1 cellular context compared by ENCODE assay signal in the genomic region with DNA sequence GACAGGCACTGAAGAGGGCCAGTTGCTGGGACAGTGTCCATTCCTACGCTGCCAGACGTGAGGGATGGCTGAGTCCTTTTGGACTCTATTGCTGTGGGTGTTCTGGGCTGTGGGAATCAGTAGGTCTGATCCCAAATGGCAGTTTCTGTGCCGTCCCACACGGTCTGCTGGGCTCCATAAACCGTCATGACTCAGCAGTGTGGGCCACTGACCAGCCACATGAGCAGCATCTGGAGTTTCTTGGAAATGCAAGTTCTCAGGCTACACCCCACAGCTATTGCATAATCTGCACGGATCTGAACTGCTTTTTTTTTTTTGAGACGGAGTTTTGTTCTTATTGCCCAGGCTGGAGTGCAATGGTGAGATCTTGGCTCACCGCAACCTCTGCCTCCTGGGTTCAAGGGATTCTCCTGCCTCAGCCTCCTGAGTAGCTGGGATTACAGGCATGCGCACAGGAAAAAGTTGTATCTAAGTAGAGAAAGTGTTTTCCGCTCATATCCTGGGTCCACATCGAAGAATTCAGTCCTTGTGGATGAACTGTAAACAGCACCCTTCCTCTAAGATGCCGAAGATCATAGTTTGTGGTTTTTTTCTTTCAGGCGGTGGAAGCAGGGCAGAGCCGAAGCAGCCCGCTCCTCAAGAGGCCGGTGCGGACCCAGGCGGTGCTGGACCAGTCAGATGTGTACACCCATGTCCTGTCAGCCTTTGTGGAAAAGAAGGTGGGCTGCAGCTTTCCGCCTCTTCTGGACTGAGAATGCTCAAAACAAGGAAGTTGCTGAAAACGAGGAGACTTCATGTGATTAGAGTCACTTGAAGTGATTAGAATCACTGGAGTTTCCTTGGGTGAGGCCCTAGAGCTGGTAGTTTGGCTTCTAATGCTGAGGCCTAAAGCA.
TF ChIP-seq lines count a peak whose summit lies in the region.

No MANE protein-coding gene starts in this region.

TF ChIP-seq in K562, 482 proteins besides CTCF, POLR2A, EP300 and RAD21 (continued from another document and continues in another):
- TF ChIP-seq WHSC1 (IDR thresholded peaks at IDR 0.05; ENCODE audit: low read length), result no peak
- TF ChIP-seq CHD1 (IDR thresholded peaks at IDR 0.05; ENCODE audit: low read length), result peak; percentile 4
- 0 out of 2 replicates have a peak, but pooled peaks have one; percentile 63 for TF ChIP-seq MIER1 (IDR thresholded peaks at IDR 0.05; ENCODE audit: low read depth)
- TF ChIP-seq ZNF778 (CRISPR knock-in tag; IDR thresholded peaks at IDR 0.05), result no peak
- TF ChIP-seq, protein P1, sequence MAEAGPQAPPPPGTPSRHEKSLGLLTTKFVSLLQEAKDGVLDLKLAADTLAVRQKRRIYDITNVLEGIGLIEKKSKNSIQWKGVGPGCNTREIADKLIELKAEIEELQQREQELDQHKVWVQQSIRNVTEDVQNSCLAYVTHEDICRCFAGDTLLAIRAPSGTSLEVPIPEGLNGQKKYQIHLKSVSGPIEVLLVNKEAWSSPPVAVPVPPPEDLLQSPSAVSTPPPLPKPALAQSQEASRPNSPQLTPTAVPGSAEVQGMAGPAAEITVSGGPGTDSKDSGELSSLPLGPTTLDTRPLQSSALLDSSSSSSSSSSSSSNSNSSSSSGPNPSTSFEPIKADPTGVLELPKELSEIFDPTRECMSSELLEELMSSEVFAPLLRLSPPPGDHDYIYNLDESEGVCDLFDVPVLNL (CRISPR knock-in tag; IDR thresholded peaks at IDR 0.05; ENCODE audit: low read depth), result no peak
- TF ChIP-seq CBX8 (IDR thresholded peaks at IDR 0.05; ENCODE audit: borderline replicate concordance, extremely low read depth, low read depth, low read length, poor library complexity, severe bottlenecking), result no peak
- peak; percentile 97 for TF ChIP-seq MAFG (tag; conservative IDR thresholded peaks at IDR 0.05)
- TF ChIP-seq POU5F1 (IDR thresholded peaks at IDR 0.05; ENCODE audit: borderline replicate concordance, low read depth, low read length, partially characterized antibody), result no peak
- TF ChIP-seq, protein P2, sequence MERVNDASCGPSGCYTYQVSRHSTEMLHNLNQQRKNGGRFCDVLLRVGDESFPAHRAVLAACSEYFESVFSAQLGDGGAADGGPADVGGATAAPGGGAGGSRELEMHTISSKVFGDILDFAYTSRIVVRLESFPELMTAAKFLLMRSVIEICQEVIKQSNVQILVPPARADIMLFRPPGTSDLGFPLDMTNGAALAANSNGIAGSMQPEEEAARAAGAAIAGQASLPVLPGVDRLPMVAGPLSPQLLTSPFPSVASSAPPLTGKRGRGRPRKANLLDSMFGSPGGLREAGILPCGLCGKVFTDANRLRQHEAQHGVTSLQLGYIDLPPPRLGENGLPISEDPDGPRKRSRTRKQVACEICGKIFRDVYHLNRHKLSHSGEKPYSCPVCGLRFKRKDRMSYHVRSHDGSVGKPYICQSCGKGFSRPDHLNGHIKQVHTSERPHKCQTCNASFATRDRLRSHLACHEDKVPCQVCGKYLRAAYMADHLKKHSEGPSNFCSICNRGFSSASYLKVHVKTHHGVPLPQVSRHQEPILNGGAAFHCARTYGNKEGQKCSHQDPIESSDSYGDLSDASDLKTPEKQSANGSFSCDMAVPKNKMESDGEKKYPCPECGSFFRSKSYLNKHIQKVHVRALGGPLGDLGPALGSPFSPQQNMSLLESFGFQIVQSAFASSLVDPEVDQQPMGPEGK (CRISPR knock-in tag; IDR thresholded peaks at IDR 0.05; ENCODE audit: borderline replicate concordance), result no peak
- TF ChIP-seq, protein P3, sequence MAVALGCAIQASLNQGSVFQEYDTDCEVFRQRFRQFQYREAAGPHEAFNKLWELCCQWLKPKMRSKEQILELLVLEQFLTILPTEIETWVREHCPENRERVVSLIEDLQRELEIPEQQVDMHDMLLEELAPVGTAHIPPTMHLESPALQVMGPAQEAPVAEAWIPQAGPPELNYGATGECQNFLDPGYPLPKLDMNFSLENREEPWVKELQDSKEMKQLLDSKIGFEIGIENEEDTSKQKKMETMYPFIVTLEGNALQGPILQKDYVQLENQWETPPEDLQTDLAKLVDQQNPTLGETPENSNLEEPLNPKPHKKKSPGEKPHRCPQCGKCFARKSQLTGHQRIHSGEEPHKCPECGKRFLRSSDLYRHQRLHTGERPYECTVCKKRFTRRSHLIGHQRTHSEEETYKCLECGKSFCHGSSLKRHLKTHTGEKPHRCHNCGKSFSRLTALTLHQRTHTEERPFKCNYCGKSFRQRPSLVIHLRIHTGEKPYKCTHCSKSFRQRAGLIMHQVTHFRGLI (CRISPR knock-in tag; IDR thresholded peaks at IDR 0.05), result no peak
- TF ChIP-seq GTF2A2 (tag; IDR thresholded peaks at IDR 0.05), result no peak
- no peak for TF ChIP-seq SRSF7 (optimal IDR thresholded peaks at IDR 0.05; ENCODE audit: low read depth, low read length)
- TF ChIP-seq, protein P4, sequence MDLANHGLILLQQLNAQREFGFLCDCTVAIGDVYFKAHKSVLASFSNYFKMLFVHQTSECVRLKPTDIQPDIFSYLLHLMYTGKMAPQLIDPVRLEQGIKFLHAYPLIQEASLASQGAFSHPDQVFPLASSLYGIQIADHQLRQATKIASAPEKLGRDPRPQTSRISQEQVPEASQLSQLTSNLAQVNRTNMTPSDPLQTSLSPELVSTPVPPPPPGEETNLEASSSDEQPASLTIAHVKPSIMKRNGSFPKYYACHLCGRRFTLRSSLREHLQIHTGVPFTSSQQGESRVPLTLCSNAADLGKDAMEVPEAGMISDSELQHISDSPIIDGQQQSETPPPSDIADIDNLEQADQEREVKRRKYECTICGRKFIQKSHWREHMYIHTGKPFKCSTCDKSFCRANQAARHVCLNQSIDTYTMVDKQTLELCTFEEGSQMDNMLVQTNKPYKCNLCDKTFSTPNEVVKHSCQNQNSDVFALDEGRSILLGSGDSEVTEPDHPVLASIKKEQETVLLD (IDR thresholded peaks at IDR 0.05), result 0 out of 2 replicates have a peak, but pooled peaks have one; percentile 59
- peak; percentile 91 for TF ChIP-seq BACH1 (tag; IDR thresholded peaks at IDR 0.05)
- TF ChIP-seq, protein P5, sequence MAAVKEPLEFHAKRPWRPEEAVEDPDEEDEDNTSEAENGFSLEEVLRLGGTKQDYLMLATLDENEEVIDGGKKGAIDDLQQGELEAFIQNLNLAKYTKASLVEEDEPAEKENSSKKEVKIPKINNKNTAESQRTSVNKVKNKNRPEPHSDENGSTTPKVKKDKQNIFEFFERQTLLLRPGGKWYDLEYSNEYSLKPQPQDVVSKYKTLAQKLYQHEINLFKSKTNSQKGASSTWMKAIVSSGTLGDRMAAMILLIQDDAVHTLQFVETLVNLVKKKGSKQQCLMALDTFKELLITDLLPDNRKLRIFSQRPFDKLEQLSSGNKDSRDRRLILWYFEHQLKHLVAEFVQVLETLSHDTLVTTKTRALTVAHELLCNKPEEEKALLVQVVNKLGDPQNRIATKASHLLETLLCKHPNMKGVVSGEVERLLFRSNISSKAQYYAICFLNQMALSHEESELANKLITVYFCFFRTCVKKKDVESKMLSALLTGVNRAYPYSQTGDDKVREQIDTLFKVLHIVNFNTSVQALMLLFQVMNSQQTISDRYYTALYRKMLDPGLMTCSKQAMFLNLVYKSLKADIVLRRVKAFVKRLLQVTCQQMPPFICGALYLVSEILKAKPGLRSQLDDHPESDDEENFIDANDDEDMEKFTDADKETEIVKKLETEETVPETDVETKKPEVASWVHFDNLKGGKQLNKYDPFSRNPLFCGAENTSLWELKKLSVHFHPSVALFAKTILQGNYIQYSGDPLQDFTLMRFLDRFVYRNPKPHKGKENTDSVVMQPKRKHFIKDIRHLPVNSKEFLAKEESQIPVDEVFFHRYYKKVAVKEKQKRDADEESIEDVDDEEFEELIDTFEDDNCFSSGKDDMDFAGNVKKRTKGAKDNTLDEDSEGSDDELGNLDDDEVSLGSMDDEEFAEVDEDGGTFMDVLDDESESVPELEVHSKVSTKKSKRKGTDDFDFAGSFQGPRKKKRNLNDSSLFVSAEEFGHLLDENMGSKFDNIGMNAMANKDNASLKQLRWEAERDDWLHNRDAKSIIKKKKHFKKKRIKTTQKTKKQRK (IDR thresholded peaks at IDR 0.05; ENCODE audit: borderline replicate concordance, low read depth, low read length), result no peak
- peak in 1 of 3 experiments; percentile 42 for TF ChIP-seq YY1 (IDR thresholded peaks at IDR 0.05; ENCODE audit: borderline replicate concordance in 1 of 3, control insufficient read depth in 1 of 3, extremely low read depth in 1 of 3, insufficient read depth in 3 of 3, insufficient read length in 1 of 3, insufficient replicate concordance in 2 of 3, low read depth in 1 of 3, low read length in 2 of 3)
- TF ChIP-seq SOX6 (IDR thresholded peaks at IDR 0.05), result peak; percentile 81
- peak; percentile 100 for TF ChIP-seq CEBPB (tag; IDR thresholded peaks at IDR 0.05)
- TF ChIP-seq, protein P6, sequence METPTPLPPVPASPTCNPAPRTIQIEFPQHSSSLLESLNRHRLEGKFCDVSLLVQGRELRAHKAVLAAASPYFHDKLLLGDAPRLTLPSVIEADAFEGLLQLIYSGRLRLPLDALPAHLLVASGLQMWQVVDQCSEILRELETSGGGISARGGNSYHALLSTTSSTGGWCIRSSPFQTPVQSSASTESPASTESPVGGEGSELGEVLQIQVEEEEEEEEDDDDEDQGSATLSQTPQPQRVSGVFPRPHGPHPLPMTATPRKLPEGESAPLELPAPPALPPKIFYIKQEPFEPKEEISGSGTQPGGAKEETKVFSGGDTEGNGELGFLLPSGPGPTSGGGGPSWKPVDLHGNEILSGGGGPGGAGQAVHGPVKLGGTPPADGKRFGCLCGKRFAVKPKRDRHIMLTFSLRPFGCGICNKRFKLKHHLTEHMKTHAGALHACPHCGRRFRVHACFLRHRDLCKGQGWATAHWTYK (CRISPR knock-in tag; IDR thresholded peaks at IDR 0.05), result peak; percentile 96
- no peak for TF ChIP-seq ZNF175 (CRISPR knock-in tag; IDR thresholded peaks at IDR 0.05; ENCODE audit: low read depth)
- peak; percentile 86 for TF ChIP-seq NFE2L1 (tag; IDR thresholded peaks at IDR 0.05; ENCODE audit: borderline replicate concordance, low read depth)
- TF ChIP-seq BMI1 (IDR thresholded peaks at IDR 0.05; ENCODE audit: low read length), result no peak
- TF ChIP-seq IRF2 (CRISPR knock-in tag; IDR thresholded peaks at IDR 0.05), result no peak
- TF ChIP-seq NFIX (CRISPR knock-in tag; IDR thresholded peaks at IDR 0.05; ENCODE audit: low read depth), result no peak
- no peak for TF ChIP-seq DNMT1 (IDR thresholded peaks at IDR 0.05)
- no peak for TF ChIP-seq ZNF263 (CRISPR knock-in tag; IDR thresholded peaks at IDR 0.05; ENCODE audit: borderline replicate concordance)
- no peak for TF ChIP-seq BDP1 (IDR thresholded peaks at IDR 0.05; ENCODE audit: insufficient read depth, insufficient read length)
- TF ChIP-seq, protein P7, sequence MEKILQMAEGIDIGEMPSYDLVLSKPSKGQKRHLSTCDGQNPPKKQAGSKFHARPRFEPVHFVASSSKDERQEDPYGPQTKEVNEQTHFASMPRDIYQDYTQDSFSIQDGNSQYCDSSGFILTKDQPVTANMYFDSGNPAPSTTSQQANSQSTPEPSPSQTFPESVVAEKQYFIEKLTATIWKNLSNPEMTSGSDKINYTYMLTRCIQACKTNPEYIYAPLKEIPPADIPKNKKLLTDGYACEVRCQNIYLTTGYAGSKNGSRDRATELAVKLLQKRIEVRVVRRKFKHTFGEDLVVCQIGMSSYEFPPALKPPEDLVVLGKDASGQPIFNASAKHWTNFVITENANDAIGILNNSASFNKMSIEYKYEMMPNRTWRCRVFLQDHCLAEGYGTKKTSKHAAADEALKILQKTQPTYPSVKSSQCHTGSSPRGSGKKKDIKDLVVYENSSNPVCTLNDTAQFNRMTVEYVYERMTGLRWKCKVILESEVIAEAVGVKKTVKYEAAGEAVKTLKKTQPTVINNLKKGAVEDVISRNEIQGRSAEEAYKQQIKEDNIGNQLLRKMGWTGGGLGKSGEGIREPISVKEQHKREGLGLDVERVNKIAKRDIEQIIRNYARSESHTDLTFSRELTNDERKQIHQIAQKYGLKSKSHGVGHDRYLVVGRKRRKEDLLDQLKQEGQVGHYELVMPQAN (IDR thresholded peaks at IDR 0.05; ENCODE audit: borderline replicate concordance), result peak; percentile 15; the same call in 1 of the 2 replicates
- TF ChIP-seq, protein P8, sequence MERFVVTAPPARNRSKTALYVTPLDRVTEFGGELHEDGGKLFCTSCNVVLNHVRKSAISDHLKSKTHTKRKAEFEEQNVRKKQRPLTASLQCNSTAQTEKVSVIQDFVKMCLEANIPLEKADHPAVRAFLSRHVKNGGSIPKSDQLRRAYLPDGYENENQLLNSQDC (CRISPR knock-in tag; IDR thresholded peaks at IDR 0.05), result no peak
- TF ChIP-seq KDM5B (IDR thresholded peaks at IDR 0.05; ENCODE audit: insufficient replicate concordance, low read depth, low read length), result no peak
- no peak for TF ChIP-seq TAF1 (IDR thresholded peaks at IDR 0.05; ENCODE audit: control insufficient read depth, extremely low read depth, insufficient read depth, low read length, severe bottlenecking)
- TF ChIP-seq, protein P9, sequence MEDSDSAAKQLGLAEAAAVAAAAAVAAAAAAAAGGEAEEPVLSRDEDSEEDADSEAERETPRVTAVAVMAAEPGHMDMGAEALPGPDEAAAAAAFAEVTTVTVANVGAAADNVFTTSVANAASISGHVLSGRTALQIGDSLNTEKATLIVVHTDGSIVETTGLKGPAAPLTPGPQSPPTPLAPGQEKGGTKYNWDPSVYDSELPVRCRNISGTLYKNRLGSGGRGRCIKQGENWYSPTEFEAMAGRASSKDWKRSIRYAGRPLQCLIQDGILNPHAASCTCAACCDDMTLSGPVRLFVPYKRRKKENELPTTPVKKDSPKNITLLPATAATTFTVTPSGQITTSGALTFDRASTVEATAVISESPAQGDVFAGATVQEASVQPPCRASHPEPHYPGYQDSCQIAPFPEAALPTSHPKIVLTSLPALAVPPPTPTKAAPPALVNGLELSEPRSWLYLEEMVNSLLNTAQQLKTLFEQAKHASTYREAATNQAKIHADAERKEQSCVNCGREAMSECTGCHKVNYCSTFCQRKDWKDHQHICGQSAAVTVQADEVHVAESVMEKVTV (CRISPR knock-in tag; IDR thresholded peaks at IDR 0.05), result no peak
- TF ChIP-seq ZNF695 (CRISPR knock-in tag; IDR thresholded peaks at IDR 0.05), result no peak
- peak; percentile 15; the same call in 1 of the 2 replicates for TF ChIP-seq PHF8 (IDR thresholded peaks at IDR 0.05; ENCODE audit: borderline replicate concordance, low read length)
- TF ChIP-seq, protein P10, sequence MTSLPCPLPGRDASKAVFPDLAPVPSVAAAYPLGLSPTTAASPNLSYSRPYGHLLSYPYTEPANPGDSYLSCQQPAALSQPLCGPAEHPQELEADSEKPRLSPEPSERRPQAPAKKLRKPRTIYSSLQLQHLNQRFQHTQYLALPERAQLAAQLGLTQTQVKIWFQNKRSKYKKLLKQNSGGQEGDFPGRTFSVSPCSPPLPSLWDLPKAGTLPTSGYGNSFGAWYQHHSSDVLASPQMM (CRISPR knock-in tag; IDR thresholded peaks at IDR 0.05), result no peak
- TF ChIP-seq, protein P11, sequence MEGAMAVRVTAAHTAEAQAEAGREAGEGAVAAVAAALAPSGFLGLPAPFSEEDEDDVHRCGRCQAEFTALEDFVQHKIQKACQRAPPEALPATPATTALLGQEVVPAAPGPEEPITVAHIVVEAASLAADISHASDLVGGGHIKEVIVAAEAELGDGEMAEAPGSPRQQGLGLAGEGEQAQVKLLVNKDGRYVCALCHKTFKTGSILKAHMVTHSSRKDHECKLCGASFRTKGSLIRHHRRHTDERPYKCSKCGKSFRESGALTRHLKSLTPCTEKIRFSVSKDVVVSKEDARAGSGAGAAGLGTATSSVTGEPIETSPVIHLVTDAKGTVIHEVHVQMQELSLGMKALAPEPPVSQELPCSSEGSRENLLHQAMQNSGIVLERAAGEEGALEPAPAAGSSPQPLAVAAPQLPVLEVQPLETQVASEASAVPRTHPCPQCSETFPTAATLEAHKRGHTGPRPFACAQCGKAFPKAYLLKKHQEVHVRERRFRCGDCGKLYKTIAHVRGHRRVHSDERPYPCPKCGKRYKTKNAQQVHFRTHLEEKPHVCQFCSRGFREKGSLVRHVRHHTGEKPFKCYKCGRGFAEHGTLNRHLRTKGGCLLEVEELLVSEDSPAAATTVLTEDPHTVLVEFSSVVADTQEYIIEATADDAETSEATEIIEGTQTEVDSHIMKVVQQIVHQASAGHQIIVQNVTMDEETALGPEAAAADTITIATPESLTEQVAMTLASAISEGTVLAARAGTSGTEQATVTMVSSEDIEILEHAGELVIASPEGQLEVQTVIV (CRISPR knock-in tag; IDR thresholded peaks at IDR 0.05; ENCODE audit: borderline replicate concordance), result no peak
- peak; percentile 85 to 90 for TF ChIP-seq TRIM24 (IDR thresholded peaks at IDR 0.05)
